18 cellular contexts compared by ENCODE assay signal in the genomic region with DNA sequence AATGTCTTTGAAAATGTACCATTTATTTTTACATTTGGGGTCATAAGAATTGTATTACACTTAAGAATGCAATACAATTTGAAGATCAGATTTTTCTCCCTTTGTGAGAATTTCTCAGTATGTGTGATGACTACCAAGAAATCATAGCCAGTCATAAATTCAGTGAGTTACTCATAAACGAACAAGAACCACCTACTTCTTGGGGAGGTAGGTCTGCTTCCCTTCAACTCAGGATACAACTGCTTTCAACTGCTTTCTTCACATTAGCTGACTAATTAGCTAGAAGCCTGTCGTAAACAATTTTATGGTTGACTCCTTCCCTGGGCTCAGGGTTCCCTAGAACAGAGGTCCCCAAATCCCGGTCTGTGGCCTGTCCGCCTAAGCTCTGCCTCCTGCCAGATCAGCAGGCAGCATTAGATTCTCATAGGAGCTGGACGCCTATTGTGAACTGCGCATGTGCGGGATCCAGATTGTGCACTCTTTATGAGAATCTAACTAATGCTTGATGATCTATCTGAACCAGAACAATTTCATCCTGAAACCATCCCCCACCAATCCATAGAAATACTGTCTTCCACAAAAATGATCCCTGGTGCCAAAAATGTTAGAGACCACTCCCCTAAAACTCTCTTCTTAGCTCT. TPM values are rescaled to one million over a fixed set of nuclear protein-coding genes. Genes with fewer than 3 reads are reported as not detected.
DNase-seq lines count a peak whose midpoint lies in the region; ATAC-seq and TF ChIP-seq lines count a peak whose summit lies in the region.
"Had no signal": no experiment of that assay in that cellular context is flagged by ENCODE, and none has a peak within 500 bp of the region (broad histone marks: within the 10 kb centered on the region; RNA-seq: fewer than 3 reads in every experiment).

No MANE protein-coding gene starts in this region.

- H3K4me3 Mint-ChIP-seq in activated CD8-positive, alpha-beta memory T cell treated with anti-CD3 and anti-CD28 coated beads, Interleukin-2, amount 10 ng/mL, durations not matched to agents 7 days and 5 days, result no peak overlapping the region

- CTCF ChIA-PET in activated CD8-positive, alpha-beta memory T cell treated with anti-CD3 and anti-CD28 coated beads, Interleukin-2, amount 10 ng/mL, durations not matched to agents 7 days and 5 days (lab: Charles Lee), result interaction anchor here (1.0 to 9.9 kb wide), 19 partner anchors 8 to 366 kb away, joined by 3 to 163 read pairs (median 7); a partner anchor contains a TSS

- TF ChIP-seq CTCF in fibroblast of villous mesenchyme (IDR thresholded peaks at IDR 0.05; ENCODE audit: insufficient read depth, low read depth, low read length), result no peak

- H3K36me3 Mint-ChIP-seq in activated CD8-positive, alpha-beta memory T cell treated with anti-CD3 and anti-CD28 coated beads, Interleukin-2, amount 10 ng/mL, durations not matched to agents 7 days and 5 days, result no peaks in the 10 kb centered on the region

- no peaks in the 10 kb centered on the region for H3K9me3 Mint-ChIP-seq in activated CD8-positive, alpha-beta memory T cell treated with anti-CD3 and anti-CD28 coated beads, Interleukin-2, amount 10 ng/mL, durations not matched to agents 7 days and 5 days (ENCODE audit: low read depth)

- peaks cover 33% of the 10 kb centered on the region for H3K4me1 Mint-ChIP-seq in activated CD8-positive, alpha-beta memory T cell treated with anti-CD3 and anti-CD28 coated beads, Interleukin-2, amount 10 ng/mL, durations not matched to agents 7 days and 5 days

- ATAC-seq in activated CD8-positive, alpha-beta memory T cell treated with anti-CD3 and anti-CD28 coated beads, Interleukin-2, amount 10 ng/mL, durations not matched to agents 7 days and 5 days, result peak; percentile 65
- no peak for ATAC-seq in HG03159 (IDR thresholded peaks at IDR 0.05; ENCODE audit: unreplicated experiment)
- ATAC-seq: A549 had no signal

- peak overlapping the region; percentile 66 for H3K27ac Mint-ChIP-seq in activated CD8-positive, alpha-beta memory T cell treated with anti-CD3 and anti-CD28 coated beads, Interleukin-2, amount 10 ng/mL, durations not matched to agents 7 days and 5 days

- DNase-seq in activated CD8-positive, alpha-beta memory T cell treated with anti-CD3 and anti-CD28 coated beads, Interleukin-2, amount 10 ng/mL, durations not matched to agents 7 days and 5 days, result no peak
- no peak for DNase-seq in activated CD8-positive, alpha-beta memory T cell treated with anti-CD3 and anti-CD28 coated beads, Interleukin-2, amount 50 U/mL, for 48 hours
- DNase-seq in SK-N-DZ (ENCODE audit: low spot score) (peak; percentile 7), fibroblast of villous mesenchyme (ENCODE audit: low read depth) (peak; percentile 10), anterior cingulate cortex (lab: John Stamatoyannopoulos, UW) (no peak), SHP77 (lab: John Stamatoyannopoulos, UW) (no peak)
- DNase-seq: C1 segment of cervical spinal cord, GF-D8, GOT3, KBM-7, NCI-H1417 treated with DMSO at 0.1 percent for 48 hours, NCI-H1930, NCI-H82, SHP77 treated with DMSO at 0.1 percent for 48 hours had no signal

- peak overlapping the region; percentile 33 for H3K4me3 ChIP-seq in fibroblast of villous mesenchyme (ENCODE audit: low read depth, low read length)
- H3K4me3 ChIP-seq: A549 had no signal

- no peaks in the 10 kb centered on the region for H3K27me3 Mint-ChIP-seq in activated CD8-positive, alpha-beta memory T cell treated with anti-CD3 and anti-CD28 coated beads, Interleukin-2, amount 10 ng/mL, durations not matched to agents 7 days and 5 days

RNA-seq across cellular contexts. Expression of a gene that starts 3.7 kb away (rescaled TPM):
- total RNA-seq in activated CD8-positive, alpha-beta memory T cell treated with anti-CD3 and anti-CD28 coated beads, Interleukin-2, amount 10 ng/mL, durations not matched to agents 7 days and 5 days, result 1 to 10 TPM; 1.5 to 2.5 TPM
- polyA plus RNA-seq in SK-N-DZ (2014; cell fraction: cytosol; rRNA removed), result 0.17 TPM in 1 of 2 replicates, not detected in the other
- 0.19 TPM in 1 of 2 replicates, not detected in the other for polyA plus RNA-seq in SK-N-DZ (2014; cell fraction: nucleus; rRNA removed)
- 1.7 and 4.5 TPM in 2 replicates for total RNA-seq in fibroblast of villous mesenchyme

RNA-seq across cellular contexts. Expression of a gene that starts 7.9 kb away (rescaled TPM):
- 1 to 10 TPM in 1 of 2 experiments, under 1 TPM in 1; 0.75 to 2.1 TPM for total RNA-seq in activated CD8-positive, alpha-beta memory T cell treated with anti-CD3 and anti-CD28 coated beads, Interleukin-2, amount 10 ng/mL, durations not matched to agents 7 days and 5 days
- 0.20 and 1.4 TPM in 2 replicates for polyA plus RNA-seq in SK-N-DZ (2014; cell fraction: cytosol; rRNA removed)
- not detected in 2 replicates for polyA plus RNA-seq in SK-N-DZ (2014; cell fraction: nucleus; rRNA removed)
- total RNA-seq in fibroblast of villous mesenchyme, result 6.9 and 7.4 TPM in 2 replicates

RNA-seq across cellular contexts. Expression of a gene that starts 50.7 kb away (rescaled TPM):
- not detected for total RNA-seq in activated CD8-positive, alpha-beta memory T cell treated with anti-CD3 and anti-CD28 coated beads, Interleukin-2, amount 10 ng/mL, durations not matched to agents 7 days and 5 days
- not detected in 2 replicates for polyA plus RNA-seq in SK-N-DZ (2014; cell fraction: cytosol; rRNA removed)
- polyA plus RNA-seq in SK-N-DZ (2014; cell fraction: nucleus; rRNA removed), result not detected in 2 replicates
- total RNA-seq in fibroblast of villous mesenchyme, result not detected in 2 replicates
- total RNA-seq: Daoy, NCI-H460 had no signal
- polyA plus RNA-seq: A549 had no signal

RNA-seq across cellular contexts. Expression of a gene that starts 53.5 kb away (rescaled TPM):
- not detected for total RNA-seq in activated CD8-positive, alpha-beta memory T cell treated with anti-CD3 and anti-CD28 coated beads, Interleukin-2, amount 10 ng/mL, durations not matched to agents 7 days and 5 days
- not detected in 2 replicates for polyA plus RNA-seq in SK-N-DZ (2014; cell fraction: cytosol; rRNA removed)
- not detected in 2 replicates for polyA plus RNA-seq in SK-N-DZ (2014; cell fraction: nucleus; rRNA removed)
- total RNA-seq in fibroblast of villous mesenchyme, result not detected in 2 replicates
- total RNA-seq: Daoy, NCI-H460 had no signal
- polyA plus RNA-seq: A549 had no signal

Comparison
In these comparisons a context has a peak if more than half of its experiments do, and no peak if none do; other contexts are left out.
1. DNase-seq: peak in SK-N-DZ (single experiment) and fibroblast of villous mesenchyme (single experiment); none in activated CD8-positive, alpha-beta memory T cell treated with anti-CD3 and anti-CD28 coated beads, Interleukin-2, amount 10 ng/mL, durations not matched to agents 7 days and 5 days (single experiment), activated CD8-positive, alpha-beta memory T cell treated with anti-CD3 and anti-CD28 coated beads, Interleukin-2, amount 50 U/mL, for 48 hours (single experiment), anterior cingulate cortex (0 of 58) and SHP77 (0 of 2).